17 cellular contexts compared by ENCODE assay signal in the genomic region with DNA sequence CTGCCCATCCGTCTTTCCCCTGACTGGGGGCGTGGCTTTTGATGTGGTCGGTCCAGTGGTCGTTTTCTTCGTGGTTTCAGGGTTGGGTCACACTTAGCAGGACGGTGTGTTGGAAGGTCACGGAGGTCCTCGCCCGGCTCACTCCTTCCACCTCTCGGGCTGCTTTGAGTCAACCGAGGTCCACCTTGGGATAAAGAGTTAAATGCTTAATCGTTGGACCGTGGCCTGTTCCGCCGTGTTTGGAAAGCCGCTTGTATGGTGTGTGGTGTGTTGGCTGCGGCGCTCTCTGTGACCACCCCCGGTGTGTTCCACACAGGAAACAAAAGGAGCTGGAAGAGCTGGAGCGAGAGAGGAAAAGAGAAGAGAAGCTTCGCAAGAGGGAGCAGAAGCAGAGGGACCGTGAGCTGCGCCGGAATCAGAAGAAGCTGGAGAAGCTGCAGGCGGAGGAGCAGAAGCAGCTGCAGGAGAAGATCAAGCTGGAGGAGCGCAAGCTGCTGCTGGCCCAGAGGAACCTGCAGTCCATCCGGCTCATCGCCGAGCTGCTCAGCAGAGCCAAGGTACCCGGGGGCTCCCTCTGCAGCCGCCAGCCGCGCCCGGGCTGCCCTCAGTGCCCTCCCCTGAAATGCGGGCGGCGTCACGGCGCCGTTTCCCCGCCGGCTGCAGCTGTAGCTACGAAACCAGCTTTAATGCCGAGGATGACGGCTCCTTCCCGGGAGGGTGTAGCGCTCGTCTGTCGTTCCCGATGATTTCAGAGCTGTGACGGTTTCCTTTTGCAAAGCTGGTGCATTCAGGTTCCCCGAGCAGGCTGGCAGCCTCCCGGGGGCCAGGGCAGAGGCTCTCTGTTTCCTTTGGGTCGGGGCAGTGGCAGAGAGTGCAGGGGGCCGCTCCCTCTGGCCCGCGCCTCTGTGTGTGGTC.
DNase-seq lines count a peak whose midpoint lies in the region; ATAC-seq lines count a peak whose summit lies in the region.
"Had no signal": no experiment of that assay in that cellular context is flagged by ENCODE, and none has a peak within 500 bp of the region (broad histone marks: within the 10 kb centered on the region; RNA-seq: fewer than 3 reads in every experiment).

No MANE protein-coding gene starts in this region.

- peak overlapping the region; percentile 55 for H3K27ac Mint-ChIP-seq in memory B cell
- peak overlapping the region; percentile 11 for H3K27ac Mint-ChIP-seq in stimulated activated memory B cell treated with anti-CD40 and anti-IgM and Interleukin-4, amounts not matched to agents 10 μg/mL and 1 μg/mL and 100 μg/mL, for 72 hours
- H3K27ac Mint-ChIP-seq: activated naive CD4-positive, alpha-beta T cell treated with anti-CD3 and anti-CD28 coated beads, Interleukin-2, amount 50 U/mL, for 24 hours had no signal

- H3K27me3 Mint-ChIP-seq in memory B cell = no peaks in the 10 kb centered on the region
- H3K27me3 Mint-ChIP-seq in stimulated activated memory B cell treated with anti-CD40 and anti-IgM and Interleukin-4, amounts not matched to agents 10 μg/mL and 1 μg/mL and 100 μg/mL, for 72 hours = no peaks in the 10 kb centered on the region
- H3K27me3 Mint-ChIP-seq: activated naive CD4-positive, alpha-beta T cell treated with anti-CD3 and anti-CD28 coated beads, Interleukin-2, amount 50 U/mL, for 24 hours; naive B cell had no signal

- DNase-seq in activated CD8-positive, alpha-beta memory T cell treated with anti-CD3 and anti-CD28 coated beads, Interleukin-2, amount 50 U/mL, for 4 hours = peak; percentile 13
- no peak for DNase-seq in activated CD8-positive, alpha-beta memory T cell treated with anti-CD3 and anti-CD28 coated beads for 24 hours
- no peak for DNase-seq in memory B cell (ENCODE audit: low spot score in 2 of 2)
- DNase-seq in activated CD4-positive, alpha-beta T cell treated with anti-CD3 and anti-CD28 coated beads for 4 hours = no peak
- DNase-seq in globus pallidus (ENCODE audit: low spot score) = no peak
- DNase-seq: activated CD4-positive, alpha-beta T cell treated with anti-CD3 and anti-CD28 coated beads, Interleukin-2, amount 50 U/mL, for 4 hours; Calu3; central memory CD4-positive, alpha-beta T cell; naive B cell; NCI-H1417; NCI-H526; stomach; upper lobe of left lung had no signal

- H3K36me3 Mint-ChIP-seq in memory B cell = peaks cover 44% of the 10 kb centered on the region
- peaks cover 88% of the 10 kb centered on the region for H3K36me3 Mint-ChIP-seq in stimulated activated memory B cell treated with anti-CD40 and anti-IgM and Interleukin-4, amounts not matched to agents 10 μg/mL and 1 μg/mL and 100 μg/mL, for 72 hours

- H3K9me3 Mint-ChIP-seq in memory B cell = no peaks in the 10 kb centered on the region
- H3K9me3 Mint-ChIP-seq in stimulated activated memory B cell treated with anti-CD40 and anti-IgM and Interleukin-4, amounts not matched to agents 10 μg/mL and 1 μg/mL and 100 μg/mL, for 72 hours = no peaks in the 10 kb centered on the region
- H3K9me3 Mint-ChIP-seq: activated naive CD4-positive, alpha-beta T cell treated with anti-CD3 and anti-CD28 coated beads, Interleukin-2, amount 50 U/mL, for 24 hours; naive B cell had no signal

- ATAC-seq in HG03457 (IDR thresholded peaks at IDR 0.05; ENCODE audit: unreplicated experiment) (peak; percentile 7), memory B cell (ENCODE audit: low read depth) (no peak), HG03280 (IDR thresholded peaks at IDR 0.05; ENCODE audit: unreplicated experiment) (no peak)
- no peak for ATAC-seq in stimulated activated memory B cell treated with anti-CD40 and anti-IgM and Interleukin-4, amounts not matched to agents 10 μg/mL and 1 μg/mL and 100 μg/mL, for 72 hours

- peak overlapping the region; percentile 30 for H3K4me3 Mint-ChIP-seq in memory B cell
- no peak overlapping the region for H3K4me3 Mint-ChIP-seq in stimulated activated memory B cell treated with anti-CD40 and anti-IgM and Interleukin-4, amounts not matched to agents 10 μg/mL and 1 μg/mL and 100 μg/mL, for 72 hours
- H3K4me3 Mint-ChIP-seq: activated naive CD4-positive, alpha-beta T cell treated with anti-CD3 and anti-CD28 coated beads, Interleukin-2, amount 50 U/mL, for 24 hours; naive B cell had no signal

- peaks cover 18% of the 10 kb centered on the region for H3K4me1 Mint-ChIP-seq in memory B cell
- peaks cover 34% of the 10 kb centered on the region for H3K4me1 Mint-ChIP-seq in stimulated activated memory B cell treated with anti-CD40 and anti-IgM and Interleukin-4, amounts not matched to agents 10 μg/mL and 1 μg/mL and 100 μg/mL, for 72 hours
